8 cellular contexts compared by ENCODE assay signal in the genomic region with DNA sequence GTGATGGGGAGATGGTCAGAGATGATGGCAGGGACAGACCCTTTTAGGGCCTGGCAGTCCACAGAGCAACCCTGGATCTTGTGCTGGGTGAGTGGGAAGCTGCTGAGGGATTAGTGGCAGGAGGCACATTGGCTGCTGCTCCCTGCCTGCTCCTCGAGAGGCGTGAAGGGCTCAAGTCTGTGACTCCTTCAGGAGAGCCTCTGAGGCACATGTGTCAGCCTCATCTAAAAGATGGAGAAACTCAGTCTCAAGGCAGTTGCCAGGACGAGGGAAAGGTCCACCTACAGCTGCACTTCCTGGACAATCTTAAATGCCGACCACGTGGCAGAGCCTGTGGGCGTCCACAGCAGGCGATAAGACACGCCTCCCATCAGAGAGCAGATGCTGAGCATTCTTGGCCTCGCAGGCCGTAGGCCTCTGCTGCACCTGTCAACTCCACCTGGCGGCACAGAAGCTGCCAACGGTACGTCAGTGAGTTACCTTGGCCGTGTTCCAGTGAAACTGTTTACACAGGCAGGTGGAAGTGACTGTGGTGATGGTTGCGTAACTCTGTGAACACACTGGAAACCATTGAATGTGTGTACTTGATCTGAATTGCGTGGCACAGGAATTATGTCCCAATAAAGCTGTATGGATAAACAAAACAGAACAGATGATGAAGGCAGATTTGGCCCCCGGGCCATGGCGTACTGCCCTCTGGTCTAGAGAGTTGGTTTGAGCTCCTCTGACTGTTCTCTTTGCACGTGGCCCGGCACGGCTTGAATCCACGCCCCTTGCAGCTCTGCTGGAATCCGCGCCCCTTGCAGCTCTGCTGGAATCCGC.
DNase-seq lines count a peak whose midpoint lies in the region; ATAC-seq, FAIRE-seq and TF ChIP-seq lines count a peak whose summit lies in the region.

No MANE protein-coding gene starts in this region.

- H2BK5ac ChIP-seq in H9 (ENCODE audit: insufficient read length, low read length): no peak overlapping the region

- no peak for ATAC-seq in HG02973 (IDR thresholded peaks at IDR 0.05; ENCODE audit: unreplicated experiment)

- no peak overlapping the region for H3K9ac ChIP-seq in H9 (ENCODE audit: extremely low read depth, insufficient read length, low read length)

- peaks cover 0 to 2% of the 10 kb centered on the region in 2 experiments; a peak in 2 of 4 replicates for H3K4me1 Mint-ChIP-seq in H9

- peaks cover 4 to 18% (median 4%) of the 10 kb centered on the region in 3 experiments for H3K36me3 Mint-ChIP-seq in H9 (ENCODE audit: insufficient read depth in 1 of 3, low read depth in 3 of 3)

- no peak overlapping the region for H2BK120ac ChIP-seq in H9 (ENCODE audit: low read depth, low read length, poor library complexity, severe bottlenecking)

- H3K9me3 Mint-ChIP-seq in H9: no peaks in the 10 kb centered on the region

- no peak overlapping the region for H3K56ac ChIP-seq in H9 (ENCODE audit: insufficient read length, low read depth, low read length)

- H3K14ac ChIP-seq in H9 (ENCODE audit: insufficient read depth, low read length): no peak overlapping the region

- H4K20me1 ChIP-seq in H9 (ENCODE audit: control insufficient read depth, insufficient read depth, insufficient read length): no peaks in the 10 kb centered on the region
- no peaks in the 10 kb centered on the region for H4K20me1 ChIP-seq in osteoblast (ENCODE audit: insufficient read depth, low read length)

- H3K4me2 ChIP-seq in H9 (ENCODE audit: insufficient read depth, insufficient read length, low read length) (no peak overlapping the region), osteoblast (ENCODE audit: insufficient read depth, low read length) (no peak overlapping the region)

- H3K79me2 ChIP-seq in H9 (ENCODE audit: insufficient read depth, low read length): no peaks in the 10 kb centered on the region
- H3K79me2 ChIP-seq in osteoblast (ENCODE audit: insufficient read depth, low read length): no peaks in the 10 kb centered on the region

- H3K27me3 ChIP-seq in H9 (ENCODE audit: insufficient read depth, low read length) (no peaks in the 10 kb centered on the region), osteoblast (ENCODE audit: insufficient read depth, low read length) (no peaks in the 10 kb centered on the region)

- peak; percentile 78 for FAIRE-seq in urothelium cell line (lab: Jason Lieb, UNC)

- H3K23ac ChIP-seq in H9 (ENCODE audit: insufficient read length, low read depth, low read length): no peak overlapping the region

- no CpG with 5 or more reads among the region's 25 CpGs for WGBS in H9 (ENCODE audit: extremely low coverage, insufficient read length, low lambda C conversion rate)

- H2AFZ ChIP-seq in H9 (ENCODE audit: low read length): no peak overlapping the region
- H2AFZ ChIP-seq in osteoblast (ENCODE audit: low read length): no peak overlapping the region

- H3K4ac ChIP-seq in H9 (ENCODE audit: low read depth, low read length): no peak overlapping the region

- no peaks in the 10 kb centered on the region for H3K79me1 ChIP-seq in H9 (ENCODE audit: insufficient read depth, low read depth, low read length, poor library complexity, severe bottlenecking)

- intact Hi-C loops in head of caudate nucleus (cut with DNase I): no loop called here

- no peaks in the 10 kb centered on the region; the same call in 1 of the 2 replicates for H3K27me3 Mint-ChIP-seq in H9 (ENCODE audit: low read depth)

- H2BK20ac ChIP-seq in H9 (ENCODE audit: low read depth, low read length, poor library complexity, severe bottlenecking): no peak overlapping the region

- H3K9me3 ChIP-seq in H9 (ENCODE audit: control insufficient read depth, low read depth, low read length): no peaks in the 10 kb centered on the region
- no peaks in the 10 kb centered on the region for H3K9me3 ChIP-seq in osteoblast (ENCODE audit: low read depth, low read length)

- no peak overlapping the region for H4K91ac ChIP-seq in H9 (ENCODE audit: insufficient read length, low read depth, low read length)

- H4K5ac ChIP-seq in H9 (ENCODE audit: insufficient read length, low read depth, low read length): no peak overlapping the region

- H3T11ph ChIP-seq in H9 (ENCODE audit: low read length): no peak overlapping the region

- no peak overlapping the region for H4K8ac ChIP-seq in H9 (replicated peaks; ENCODE audit: insufficient read length, low read depth, low read length)

- no peaks in the 10 kb centered on the region for H3K23me2 ChIP-seq in H9 (ENCODE audit: insufficient read length, low read depth, low read length, poor library complexity, severe bottlenecking)

- H3K27ac Mint-ChIP-seq in H9: no peak overlapping the region

- DNase-seq in DMS79 treated with DMSO at 0.1 percent for 48 hours (lab: John Stamatoyannopoulos, UW) (peak; percentile 98), NCI-H2029 (lab: John Stamatoyannopoulos, UW) (peak; percentile 98), head of caudate nucleus (peak in 23 of 42 donors; percentile 18 to 83 (median 59)), urothelium cell line (ENCODE audit: low spot score) (peak; percentile 58), H9 (no peak), osteoblast (ENCODE audit: insufficient read length, low spot score, missing footprints) (no peak)
- DNase-seq in activated CD4-positive, alpha-beta T cell treated with anti-CD3 and anti-CD28 coated beads, Interleukin-2, amount 50 U/mL, for 48 hours: peak; percentile 11 to 14

- TF ChIP-seq CTCF in H9 (conservative IDR thresholded peaks at IDR 0.05): no peak
- no peak for TF ChIP-seq CTCF in osteoblast (IDR thresholded peaks at IDR 0.05; ENCODE audit: extremely low read depth, low read depth, low read length)

- no peak overlapping the region for H3K4me3 ChIP-seq in osteoblast (ENCODE audit: insufficient read depth, low read length)

- no peak overlapping the region for H2BK12ac ChIP-seq in H9 (ENCODE audit: insufficient read length, low read depth, low read length)

- no peak overlapping the region for H3K18ac ChIP-seq in H9 (ENCODE audit: insufficient read length, low read depth, low read length)

- H3K4me1 ChIP-seq in H9 (ENCODE audit: insufficient read depth, low read length): no peaks in the 10 kb centered on the region
- H3K4me1 ChIP-seq in osteoblast (ENCODE audit: insufficient read depth, low read length): no peaks in the 10 kb centered on the region

- no peak overlapping the region for H2AK5ac ChIP-seq in H9 (ENCODE audit: insufficient read length, low read length)

- H3K27ac ChIP-seq in H9 (ENCODE audit: insufficient read length, low read depth, low read length) (no peak overlapping the region), osteoblast (ENCODE audit: low read depth, low read length) (no peak overlapping the region)

- H2BK15ac ChIP-seq in H9 (ENCODE audit: low read depth, low read length): no peak overlapping the region

- no peaks in the 10 kb centered on the region for H3K36me3 ChIP-seq in osteoblast (ENCODE audit: insufficient read depth, low read length)

- no peak overlapping the region for H3K4me3 Mint-ChIP-seq in H9

Comparison
In these comparisons a context has a peak if more than half of its experiments do, and no peak if none do; other contexts are left out.
1. DNase-seq: peak in DMS79 treated with DMSO at 0.1 percent for 48 hours (single experiment), NCI-H2029 (single experiment), activated CD4-positive, alpha-beta T cell treated with anti-CD3 and anti-CD28 coated beads, Interleukin-2, amount 50 U/mL, for 48 hours (2 of 2), head of caudate nucleus (23 of 42) and urothelium cell line (single experiment); none in H9 (single experiment) and osteoblast (single experiment).